In genomic region chr1:9690440-9691107, GRCh38 we compare ENCODE assay signal across 9 cellular contexts. TPM values are rescaled to one million over a fixed set of nuclear protein-coding genes. Genes with fewer than 3 reads are reported as not detected.
DNase-seq lines count a peak whose midpoint lies in the region; ATAC-seq and TF ChIP-seq lines count a peak whose summit lies in the region.
"Had no signal": no experiment of that assay in that cellular context is flagged by ENCODE, and none has a peak within 500 bp of the region (broad histone marks: within the 10 kb centered on the region; RNA-seq: fewer than 3 reads in every experiment).

No MANE protein-coding gene starts in this region.

- peak overlapping the region; percentile 76 to 88 for H3K27ac Mint-ChIP-seq in natural killer cell

- peaks cover 8% of the 10 kb centered on the region for H3K36me3 Mint-ChIP-seq in natural killer cell

- no peaks in the 10 kb centered on the region for H3K9me3 ChIP-seq in KOPT-K1 (ENCODE audit: insufficient read depth, low read length, poor library complexity, severe bottlenecking)
- no peaks in the 10 kb centered on the region for H3K9me3 ChIP-seq in effector memory CD4-positive, alpha-beta T cell (ENCODE audit: control insufficient read depth, low read length)

- no peaks in the 10 kb centered on the region for H3K27me3 Mint-ChIP-seq in natural killer cell (ENCODE audit: low read depth in 2 of 2)

- H3K4me3 ChIP-seq in AG10803 (ENCODE audit: low read length): peak overlapping the region; percentile 75
- H3K4me3 ChIP-seq in effector memory CD4-positive, alpha-beta T cell (ENCODE audit: insufficient read depth, low read depth, low read length, poor library complexity, severe bottlenecking): peak overlapping the region; percentile 17

- H3K27me3 ChIP-seq in effector memory CD4-positive, alpha-beta T cell (replicated peaks; ENCODE audit: control insufficient read depth, insufficient read depth, low read length, poor library complexity, severe bottlenecking): no peaks in the 10 kb centered on the region

- peak overlapping the region; percentile 92 for H3K4me3 Mint-ChIP-seq in natural killer cell

- no peak for ATAC-seq in natural killer cell

- peaks cover 69 to 77% of the 10 kb centered on the region in 2 donors for H3K4me1 Mint-ChIP-seq in natural killer cell

- intact Hi-C loops in natural killer cell (cut with micrococcal nuclease): no loop called here

- DNase-seq in AG10803 (ENCODE audit: low read depth) (no peak), natural killer cell (no peak), dedifferentiated amniotic fluid mesenchymal stem cell (ENCODE audit: extremely low spot score) (no peak), SK-N-DZ (ENCODE audit: low spot score) (no peak), NCI-H345 treated with DMSO at 0.1 percent for 48 hours (lab: John Stamatoyannopoulos, UW; ENCODE audit: unreplicated experiment) (no peak), NOMO-1 (lab: John Stamatoyannopoulos, UW; ENCODE audit: unreplicated experiment in 2 of 2) (no peak)
- no peak for DNase-seq in effector memory CD4-positive, alpha-beta T cell
- DNase-seq: activated CD4-positive, alpha-beta T cell treated with anti-CD3 and anti-CD28 coated beads, Interleukin-2, amount 50 U/mL, for 48 hours had no signal

- peaks cover 55% of the 10 kb centered on the region for H3K4me1 ChIP-seq in effector memory CD4-positive, alpha-beta T cell (ENCODE audit: control insufficient read depth, insufficient read depth, low read length, poor library complexity, severe bottlenecking)

- TF ChIP-seq CTCF in AG10803 (conservative IDR thresholded peaks at IDR 0.05; ENCODE audit: low read length) (no peak), natural killer cell (IDR thresholded peaks at IDR 0.05) (no peak)

- no peaks in the 10 kb centered on the region for H3K9me3 Mint-ChIP-seq in natural killer cell

- H3K27ac ChIP-seq in KOPT-K1 (ENCODE audit: low read depth, low read length, poor library complexity, severe bottlenecking): peak overlapping the region; percentile 23
- H3K27ac ChIP-seq in effector memory CD4-positive, alpha-beta T cell (ENCODE audit: insufficient read depth, low read length, poor library complexity, severe bottlenecking): peak overlapping the region; percentile 42

- peaks cover 28% of the 10 kb centered on the region for H3K36me3 ChIP-seq in KOPT-K1 (ENCODE audit: insufficient read depth, low read length)
- peaks cover 26% of the 10 kb centered on the region for H3K36me3 ChIP-seq in effector memory CD4-positive, alpha-beta T cell (ENCODE audit: control insufficient read depth, insufficient read depth, low read length)

RNA-seq across cellular contexts. Expression of gene PIK3CD, which starts 39.0 kb away (rescaled TPM):
- 100 to 1,000 TPM; 171 to 240 (median 198) TPM for total RNA-seq in natural killer cell
- polyA plus RNA-seq in SK-N-DZ (2014; cell fraction: cytosol; rRNA removed): 0.46 and 0.52 TPM in 2 replicates
- 0.39 and 0.45 TPM in 2 replicates for polyA plus RNA-seq in SK-N-DZ (2014; cell fraction: nucleus; rRNA removed)
